Comparison of ENCODE assay signal across 8 cellular contexts in the genomic region with DNA sequence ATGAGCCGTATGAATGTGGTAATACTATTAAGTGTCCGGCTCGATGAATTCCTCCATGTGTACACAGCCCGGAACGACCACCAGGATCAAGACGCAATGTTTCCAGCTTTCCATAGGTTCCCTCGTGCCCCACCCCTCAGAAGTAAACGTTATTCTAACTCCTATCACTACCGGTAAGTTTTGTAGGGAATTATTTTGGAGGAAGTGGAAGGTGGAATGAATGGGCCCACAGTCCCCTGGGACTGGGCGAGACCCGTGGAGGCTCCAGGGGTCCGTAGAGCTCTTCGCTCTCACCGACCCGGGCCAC. TPM values are rescaled to one million over a fixed set of nuclear protein-coding genes. Genes with fewer than 3 reads are reported as not detected.
A peak's percentile ranks its signal among the peaks of the same experiment; 100 is the strongest.
DNase-seq lines count a peak whose midpoint lies in the region; ATAC-seq, FAIRE-seq and TF ChIP-seq lines count a peak whose summit lies in the region.

No MANE protein-coding gene starts in this region.

- FAIRE-seq in keratinocyte (lab: Jason Lieb, UNC): no peak

- H3K9me3 ChIP-seq in SK-N-SH (no peaks in the 10 kb centered on the region), keratinocyte (ENCODE audit: control insufficient read depth, low read depth, low read length) (no peaks in the 10 kb centered on the region)

- H3K4me1 ChIP-seq in SK-N-SH (ENCODE audit: control insufficient read depth in 1 of 2, insufficient read depth in 2 of 2, low read depth in 1 of 2, low read length in 1 of 2) (peaks cover 6 to 11% of the 10 kb centered on the region in 2 experiments; a peak in 2 of 4 replicates), keratinocyte (ENCODE audit: control insufficient read depth, extremely low read depth, insufficient read depth, low read length) (peaks cover 53% of the 10 kb centered on the region)

- no peaks in the 10 kb centered on the region for H3K9me2 ChIP-seq in SK-N-SH

- no peak for ATAC-seq in SK-N-SH treated with all-trans-retinoic acid at 6 μM for 48 hours
- no peak for ATAC-seq in activated naive CD4-positive, alpha-beta T cell treated with anti-CD3 and anti-CD28 coated beads, Interleukin-2, amount 50 U/mL, for 72 hours
- ATAC-seq in HG02973 (IDR thresholded peaks at IDR 0.05; ENCODE audit: unreplicated experiment): no peak

- peaks cover 28 to 36% of the 10 kb centered on the region in 2 donors for H3K36me3 Mint-ChIP-seq in activated naive CD4-positive, alpha-beta T cell treated with anti-CD3 and anti-CD28 coated beads, Interleukin-2, amount 50 U/mL, for 72 hours

- H3K9me1 ChIP-seq in keratinocyte (ENCODE audit: control insufficient read depth, extremely low read depth, insufficient read depth, low read length): no peaks in the 10 kb centered on the region

- H3K4me2 ChIP-seq in SK-N-SH (peak overlapping the region; percentile 96), keratinocyte (ENCODE audit: control insufficient read depth, extremely low read depth, insufficient read depth, low read depth, low read length) (peak overlapping the region; percentile 96)

- WGBS in SK-N-SH (ENCODE audit: low lambda C conversion rate): under 1% methylated on average over 15 of the region's 15 CpGs

- H3F3A ChIP-seq in SK-N-SH (replicated peaks; ENCODE audit: insufficient read depth): peaks cover 19% of the 10 kb centered on the region

- dilution Hi-C loops in keratinocyte (cut with MboI; ENCODE audit: extremely low pct_ligation_motif_present, low sequenced_read_pairs): no loop called here

- no peaks in the 10 kb centered on the region for H3K9me3 Mint-ChIP-seq in activated naive CD4-positive, alpha-beta T cell treated with anti-CD3 and anti-CD28 coated beads, Interleukin-2, amount 50 U/mL, for 72 hours

- peak overlapping the region; percentile 53 to 89 for H3K27ac Mint-ChIP-seq in activated naive CD4-positive, alpha-beta T cell treated with anti-CD3 and anti-CD28 coated beads, Interleukin-2, amount 50 U/mL, for 72 hours

- in situ Hi-C loops in G401 (cut with HindIII; ENCODE audit: low sequenced_read_pairs): no loop called here

- TF ChIP-seq RAD21 in SK-N-SH (IDR thresholded peaks at IDR 0.05; ENCODE audit: low read length): no peak

- H4K20me1 ChIP-seq in SK-N-SH (ENCODE audit: insufficient read depth) (peaks cover 33% of the 10 kb centered on the region), keratinocyte (ENCODE audit: control insufficient read depth, extremely low read depth, insufficient read depth, low read length) (peaks cover 3% of the 10 kb centered on the region)

- H3K36me3 ChIP-seq in SK-N-SH (replicated peaks in 1 of 2; ENCODE audit: control insufficient read depth in 1 of 2, insufficient read depth in 2 of 2, low read length in 1 of 2) (no peaks in the 10 kb centered on the region), keratinocyte (ENCODE audit: control insufficient read depth in 2 of 2, extremely low read depth in 1 of 2, insufficient read depth in 2 of 2, low read length in 2 of 2) (no peaks in the 10 kb centered on the region)

- peak overlapping the region; percentile 96 for H2AFZ ChIP-seq in SK-N-SH (ENCODE audit: low read depth)
- H2AFZ ChIP-seq in keratinocyte (ENCODE audit: control insufficient read depth, low read length): peak overlapping the region; percentile 87

- CTCF ChIA-PET in SK-N-SH (lab: Yijun Ruan, JAX): interaction anchor here (0.6 to 1.9 kb wide), 9 partner anchors 10 to 105 kb away, joined by 3 to 5 read pairs (median 3); no protein-coding TSS in a partner anchor

- H3K27me3 ChIP-seq in SK-N-SH (ENCODE audit: insufficient read depth) (no peaks in the 10 kb centered on the region), keratinocyte (ENCODE audit: control insufficient read depth, extremely low read depth, insufficient read depth, low read length) (no peaks in the 10 kb centered on the region)

- H3K27ac ChIP-seq in SK-N-SH (ENCODE audit: low read depth in 2 of 2, low read length in 1 of 2): peak overlapping the region; percentile 34 to 76; a peak in 3 of 4 replicates
- H3K27ac ChIP-seq in keratinocyte (ENCODE audit: control insufficient read depth, insufficient read depth, low read length): peak overlapping the region; percentile 80
- peak overlapping the region; percentile 72 for H3K27ac ChIP-seq in substantia nigra (ENCODE audit: low read depth, low read length, poor library complexity, severe bottlenecking)

- DNase-seq in SK-N-SH (no peak), keratinocyte (ENCODE audit: low read depth, low spot score) (no peak), substantia nigra (lab: John Stamatoyannopoulos, UW) (no peak), COR-L47 (lab: John Stamatoyannopoulos, UW) (no peak), G401 (ENCODE audit: low spot score) (no peak)
- no peak for DNase-seq in activated naive CD4-positive, alpha-beta T cell treated with anti-CD3 and anti-CD28 coated beads, Interleukin-2, amount 50 U/mL, for 72 hours (ENCODE audit: low spot score in 2 of 2)

- peak overlapping the region; percentile 62 to 67 for H3K4me3 ChIP-seq in SK-N-SH (ENCODE audit: low read depth in 2 of 2, low read length in 1 of 2)
- peak overlapping the region; percentile 66 to 84 (median 80) for H3K4me3 ChIP-seq in keratinocyte (ENCODE audit: control insufficient read depth in 2 of 3, extremely low read depth in 1 of 3, insufficient read depth in 2 of 3, low read depth in 1 of 3, low read length in 3 of 3)

- no peak for TF ChIP-seq CTCF in SK-N-SH (IDR thresholded peaks at IDR 0.05)
- no peak for TF ChIP-seq CTCF in keratinocyte (optimal IDR thresholded peaks at IDR 0.05 in 1 of 3, IDR thresholded peaks at IDR 0.05 in 1 of 3, conservative IDR thresholded peaks at IDR 0.05 in 1 of 3; ENCODE audit: extremely low read depth in 1 of 3, insufficient read depth in 2 of 3, low read length in 3 of 3)

- H3K79me2 ChIP-seq in SK-N-SH (ENCODE audit: insufficient read depth) (peaks cover 39% of the 10 kb centered on the region), keratinocyte (ENCODE audit: control insufficient read depth, insufficient read depth, low read length) (peaks cover 39% of the 10 kb centered on the region)

- TF ChIP-seq EP300 in SK-N-SH (IDR thresholded peaks at IDR 0.05; ENCODE audit: borderline replicate concordance in 1 of 2, low read depth in 1 of 2, low read length in 1 of 2): no peak

- POLR2A ChIA-PET in SK-N-SH (lab: Yijun Ruan, JAX): no interaction called here

- H3K9ac ChIP-seq in SK-N-SH: peak overlapping the region; percentile 79
- peak overlapping the region; percentile 71 for H3K9ac ChIP-seq in keratinocyte (ENCODE audit: control insufficient read depth, extremely low read depth, insufficient read depth, low read length)

TF ChIP-seq in SK-N-SH, 30 proteins besides CTCF, POLR2A, EP300 and RAD21 (continues in another document):
- TF ChIP-seq NRF1 (IDR thresholded peaks at IDR 0.05; ENCODE audit: low read depth, low read length) (no peak), CHD2 (IDR thresholded peaks at IDR 0.05; ENCODE audit: low read length, partially characterized antibody) (no peak), TEAD4 (IDR thresholded peaks at IDR 0.05; ENCODE audit: borderline replicate concordance, insufficient read depth) (no peak)

TF ChIP-seq in SK-N-SH treated with all-trans-retinoic acid at 6 μM for 48 hours, 23 proteins besides CTCF, POLR2A, EP300 and RAD21 (continues in another document):
- TF ChIP-seq, protein P1, sequence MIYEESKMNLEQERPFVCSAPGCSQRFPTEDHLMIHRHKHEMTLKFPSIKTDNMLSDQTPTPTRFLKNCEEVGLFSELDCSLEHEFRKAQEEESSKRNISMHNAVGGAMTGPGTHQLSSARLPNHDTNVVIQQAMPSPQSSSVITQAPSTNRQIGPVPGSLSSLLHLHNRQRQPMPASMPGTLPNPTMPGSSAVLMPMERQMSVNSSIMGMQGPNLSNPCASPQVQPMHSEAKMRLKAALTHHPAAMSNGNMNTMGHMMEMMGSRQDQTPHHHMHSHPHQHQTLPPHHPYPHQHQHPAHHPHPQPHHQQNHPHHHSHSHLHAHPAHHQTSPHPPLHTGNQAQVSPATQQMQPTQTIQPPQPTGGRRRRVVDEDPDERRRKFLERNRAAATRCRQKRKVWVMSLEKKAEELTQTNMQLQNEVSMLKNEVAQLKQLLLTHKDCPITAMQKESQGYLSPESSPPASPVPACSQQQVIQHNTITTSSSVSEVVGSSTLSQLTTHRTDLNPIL (CRISPR knock-in tag; IDR thresholded peaks at IDR 0.05; ENCODE audit: low read depth): no peak
- TF ChIP-seq ZFP3 (CRISPR knock-in tag; IDR thresholded peaks at IDR 0.05) (no peak), ZC3H10 (CRISPR knock-in tag; IDR thresholded peaks at IDR 0.05) (no peak), ARNTL (CRISPR knock-in tag; IDR thresholded peaks at IDR 0.05; ENCODE audit: borderline replicate concordance, low read depth) (no peak), TOX (CRISPR knock-in tag; IDR thresholded peaks at IDR 0.05; ENCODE audit: borderline replicate concordance) (no peak), SNAI2 (CRISPR knock-in tag; IDR thresholded peaks at IDR 0.05) (no peak)
- TF ChIP-seq, protein P2, sequence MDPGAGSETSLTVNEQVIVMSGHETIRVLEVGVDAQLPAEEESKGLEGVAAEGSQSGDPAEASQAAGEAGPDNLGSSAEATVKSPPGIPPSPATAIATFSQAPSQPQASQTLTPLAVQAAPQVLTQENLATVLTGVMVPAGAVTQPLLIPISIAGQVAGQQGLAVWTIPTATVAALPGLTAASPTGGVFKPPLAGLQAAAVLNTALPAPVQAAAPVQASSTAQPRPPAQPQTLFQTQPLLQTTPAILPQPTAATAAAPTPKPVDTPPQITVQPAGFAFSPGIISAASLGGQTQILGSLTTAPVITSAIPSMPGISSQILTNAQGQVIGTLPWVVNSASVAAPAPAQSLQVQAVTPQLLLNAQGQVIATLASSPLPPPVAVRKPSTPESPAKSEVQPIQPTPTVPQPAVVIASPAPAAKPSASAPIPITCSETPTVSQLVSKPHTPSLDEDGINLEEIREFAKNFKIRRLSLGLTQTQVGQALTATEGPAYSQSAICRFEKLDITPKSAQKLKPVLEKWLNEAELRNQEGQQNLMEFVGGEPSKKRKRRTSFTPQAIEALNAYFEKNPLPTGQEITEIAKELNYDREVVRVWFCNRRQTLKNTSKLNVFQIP (CRISPR knock-in tag; IDR thresholded peaks at IDR 0.05; ENCODE audit: borderline replicate concordance, low read depth): no peak

RNA-seq across cellular contexts. Expression of a gene that starts 0.7 kb away (rescaled TPM):
- polyA plus RNA-seq in SK-N-SH (2012; rRNA removed): 29.0 and 38.8 TPM in 2 replicates
- polyA plus RNA-seq in SK-N-SH (2012; cell fraction: cytosol; rRNA removed): 38.7 and 39.3 TPM in 2 replicates
- 17.8 and 38.1 TPM in 2 replicates for polyA plus RNA-seq in SK-N-SH (2012; cell fraction: nucleus; rRNA removed)
- total RNA-seq in activated naive CD4-positive, alpha-beta T cell treated with anti-CD3 and anti-CD28 coated beads, Interleukin-2, amount 50 U/mL, for 72 hours: 10 to 100 TPM; 33.7 to 54.9 TPM
- 86.9 to 140 TPM (median 96.9 TPM) in 3 replicates for polyA plus RNA-seq in keratinocyte
- 17.4 TPM for polyA plus RNA-seq in keratinocyte (2011; ENCODE audit: low read depth)
- polyA plus RNA-seq in keratinocyte (2011; cell fraction: cytosol; rRNA removed): 55.1 and 133 TPM in 2 replicates
- 125 and 155 TPM in 2 replicates for polyA plus RNA-seq in keratinocyte (2011; cell fraction: nucleus; rRNA removed)
- 26.4 and 57.0 TPM in 2 replicates for polyA plus RNA-seq in keratinocyte (2012; ENCODE audit: low replicate concordance)
- polyA minus RNA-seq in keratinocyte: 78.0 to 203 TPM (median 123 TPM) in 3 replicates
- 57.2 TPM for polyA minus RNA-seq in keratinocyte (2011; cell fraction: cytosol; rRNA and poly(A)+ RNA removed)
- polyA minus RNA-seq in keratinocyte (2011; cell fraction: nucleus; rRNA and poly(A)+ RNA removed): 94.3 and 204 TPM in 2 replicates
- total RNA-seq in G401 (2014; rRNA removed; shearing (Covaris generic)): 29.7 and 52.7 TPM in 2 replicates
